8 cellular contexts compared by ENCODE assay signal in genomic region chr7:87564290-87564963, GRCh38. TPM values are rescaled to one million over a fixed set of nuclear protein-coding genes. Genes with fewer than 3 reads are reported as not detected.
DNase-seq lines count a peak whose midpoint lies in the region; ATAC-seq and TF ChIP-seq lines count a peak whose summit lies in the region.

No MANE protein-coding gene starts in this region.

- no peak for TF ChIP-seq POLR2A in erythroblast (IDR thresholded peaks at IDR 0.05; ENCODE audit: low read length)

- no peak for TF ChIP-seq CTCF in omental fat pad (IDR thresholded peaks at IDR 0.05)

- peak; percentile 62 for DNase-seq in DMS53 (lab: John Stamatoyannopoulos, UW)
- DNase-seq in SK-N-DZ (ENCODE audit: low spot score): peak; percentile 2
- DNase-seq in erythroblast (lab: John Stamatoyannopoulos, UW): peak; percentile 29 to 42
- DNase-seq in renal cortical epithelial cell (ENCODE audit: low read depth): peak; percentile 75
- no peak for DNase-seq in omental fat pad (ENCODE audit: low spot score)
- no peak for DNase-seq in activated effector memory CD4-positive, alpha-beta T cell treated with Interleukin-2 at 50 U/mL for 16 hours

- ATAC-seq in GM19025 (IDR thresholded peaks at IDR 0.05; ENCODE audit: low read depth, unreplicated experiment) (peak; percentile 87), HG03135 (IDR thresholded peaks at IDR 0.05; ENCODE audit: unreplicated experiment) (peak; percentile 91), omental fat pad (ENCODE audit: low FRiP score) (no peak)

RNA-seq across cellular contexts. Expression of gene ABCB1, which starts 36.3 kb away (rescaled TPM):
- 19.8 and 23.1 TPM in 2 replicates for polyA plus RNA-seq in SK-N-DZ (2014; cell fraction: cytosol; rRNA removed)
- 11.6 and 15.8 TPM in 2 replicates for polyA plus RNA-seq in SK-N-DZ (2014; cell fraction: nucleus; rRNA removed)
- total RNA-seq in renal cortical epithelial cell (60.6 and 723 TPM in 2 replicates), omental fat pad (10 to 100 TPM in 3 of 4 donors, 1 to 10 TPM in 1; 5.8 to 21.1 (median 11.9) TPM)

Comparison
In these comparisons a context has a peak if more than half of its experiments do, and no peak if none do; other contexts are left out.
1. DNase-seq: peak in DMS53 (single experiment), SK-N-DZ (single experiment), erythroblast (2 of 2) and renal cortical epithelial cell (single experiment); none in omental fat pad (single experiment) and activated effector memory CD4-positive, alpha-beta T cell treated with Interleukin-2 at 50 U/mL for 16 hours (single experiment).